ENCODE assay signal across 23 cellular contexts in genomic region chr20:62054451-62054953, GRCh38. TPM values are rescaled to one million over a fixed set of nuclear protein-coding genes. Genes with fewer than 3 reads are reported as not detected.
A peak's percentile ranks its signal among the peaks of the same experiment; 100 is the strongest.
DNase-seq lines count a peak whose midpoint lies in the region; ATAC-seq, FAIRE-seq and TF ChIP-seq lines count a peak whose summit lies in the region.
"Had no signal": no experiment of that assay in that cellular context is flagged by ENCODE, and none has a peak within 500 bp of the region (broad histone marks: within the 10 kb centered on the region; RNA-seq: fewer than 3 reads in every experiment).

No MANE protein-coding gene starts in this region.

- no peak overlapping the region for H3K4me3 Mint-ChIP-seq in endodermal cell
- H3K4me3 Mint-ChIP-seq in glutamatergic neuron (ENCODE audit: unreplicated experiment): no peak overlapping the region
- H3K4me3 Mint-ChIP-seq: CD14-positive monocyte, GM23338, HFFc6 had no signal

- H3K9me3 ChIP-seq in HepG2 (ENCODE audit: low read length) (no peaks in the 10 kb centered on the region), right lobe of liver (no peaks in the 10 kb centered on the region), endodermal cell (ENCODE audit: control insufficient read depth, low read length) (no peaks in the 10 kb centered on the region), trophoblast cell (ENCODE audit: insufficient read depth, low read depth, low read length) (peaks cover 2% of the 10 kb centered on the region)

- H3K4me1 Mint-ChIP-seq in endodermal cell (peaks cover 11% of the 10 kb centered on the region), glutamatergic neuron (ENCODE audit: low read depth, unreplicated experiment) (peaks cover 17% of the 10 kb centered on the region)

- H3K79me2 ChIP-seq in HepG2 (ENCODE audit: insufficient read depth, low read length): peaks cover 86% of the 10 kb centered on the region
- peaks cover 41% of the 10 kb centered on the region for H3K79me2 ChIP-seq in trophoblast cell (ENCODE audit: control insufficient read depth, insufficient read depth, low read length, poor library complexity)

- peak overlapping the region; percentile 77 for H3K27ac Mint-ChIP-seq in endodermal cell
- H3K27ac Mint-ChIP-seq in glutamatergic neuron (ENCODE audit: unreplicated experiment): no peak overlapping the region
- H3K27ac Mint-ChIP-seq: GM23338, HFFc6 had no signal

- no peak for TF ChIP-seq CTCF in HepG2 (CRISPR knock-in tag; IDR thresholded peaks at IDR 0.05)
- TF ChIP-seq CTCF in right lobe of liver (IDR thresholded peaks at IDR 0.05): no peak
- TF ChIP-seq CTCF in endodermal cell (conservative IDR thresholded peaks at IDR 0.05): no peak
- no peak for TF ChIP-seq CTCF in glutamatergic neuron (IDR thresholded peaks at IDR 0.05; ENCODE audit: partially characterized antibody, unreplicated experiment)

- CTCF ChIA-PET in HepG2 (lab: Yijun Ruan, JAX; ENCODE audit: low intra/inter-chr PET ratio, low total read pairs): no interaction called here

- no peak overlapping the region for H3K14ac ChIP-seq in trophoblast cell (ENCODE audit: low read length)

- no peak overlapping the region for H2AFZ ChIP-seq in HepG2 (ENCODE audit: low read length)
- H2AFZ ChIP-seq in trophoblast cell (ENCODE audit: insufficient read depth, low read length, poor library complexity): no peak overlapping the region
- H2AFZ ChIP-seq: GM23338 had no signal

- peaks cover 30 to 41% of the 10 kb centered on the region in 2 experiments for H3K36me3 ChIP-seq in HepG2 (replicated peaks in 1 of 2; ENCODE audit: control insufficient read depth in 1 of 2, insufficient read depth in 2 of 2, low read length in 2 of 2)
- no peaks in the 10 kb centered on the region for H3K36me3 ChIP-seq in right lobe of liver
- H3K36me3 ChIP-seq in endodermal cell (ENCODE audit: control insufficient read depth, insufficient read depth, low read length): peaks cover 8% of the 10 kb centered on the region
- peaks cover 34 to 35% of the 10 kb centered on the region in 2 experiments for H3K36me3 ChIP-seq in trophoblast cell (ENCODE audit: control insufficient read depth in 1 of 2, insufficient read depth in 2 of 2, low read length in 2 of 2)

- no peak overlapping the region for H4K12ac ChIP-seq in trophoblast cell (ENCODE audit: low read depth, low read length)

- POLR2A ChIA-PET in HepG2 (lab: Yijun Ruan, JAX): no interaction called here

- no peak for FAIRE-seq in HepG2 (lab: Jason Lieb, UNC)

- H3K9me3 Mint-ChIP-seq in endodermal cell (peaks cover 4% of the 10 kb centered on the region), glutamatergic neuron (ENCODE audit: unreplicated experiment) (peaks cover 9% of the 10 kb centered on the region)
- H3K9me3 Mint-ChIP-seq: HFFc6 had no signal

- TF ChIP-seq EP300 in HepG2 (IDR thresholded peaks at IDR 0.05; ENCODE audit: low read depth in 2 of 2, low read length in 2 of 2): no peak
- TF ChIP-seq EP300 in HepG2 (CRISPR knock-in tag; IDR thresholded peaks at IDR 0.05; ENCODE audit: borderline replicate concordance): no peak

- BruUV-seq in HepG2 (replicated peaks; lab: Mats Ljungman, UMichigan): no TSS peak

- no peak overlapping the region for H3K4me3 ChIP-seq in HepG2 (replicated peaks in 1 of 3; ENCODE audit: insufficient read depth in 1 of 3, low read depth in 2 of 3, low read length in 3 of 3)
- no peak overlapping the region for H3K4me3 ChIP-seq in right lobe of liver
- H3K4me3 ChIP-seq in endodermal cell (ENCODE audit: low read length): no peak overlapping the region
- no peak overlapping the region for H3K4me3 ChIP-seq in trophoblast cell (ENCODE audit: low read depth, low read length)
- H3K4me3 ChIP-seq: GM23338 had no signal

- H2BK120ac ChIP-seq in trophoblast cell (ENCODE audit: insufficient read depth, low read length, poor library complexity): no peak overlapping the region

- H3K4ac ChIP-seq in trophoblast cell (ENCODE audit: low read depth, low read length): peak overlapping the region; percentile 82

- H3K9ac ChIP-seq in HepG2 (ENCODE audit: insufficient read depth, low read depth, low read length) (no peak overlapping the region), endodermal cell (ENCODE audit: extremely low read depth, low read length, poor library complexity, severe bottlenecking) (no peak overlapping the region), trophoblast cell (ENCODE audit: low read length) (no peak overlapping the region)
- H3K9ac ChIP-seq: KMS-11 had no signal

- H3K27ac ChIP-seq in HepG2 (ENCODE audit: extremely low read length, insufficient read depth, low read length): no peak overlapping the region
- H3K27ac ChIP-seq in right lobe of liver: no peak overlapping the region
- no peak overlapping the region for H3K27ac ChIP-seq in endodermal cell (ENCODE audit: low read depth, low read length)
- no peak overlapping the region for H3K27ac ChIP-seq in trophoblast cell (ENCODE audit: low read depth, low read length)
- H3K27ac ChIP-seq: KMS-11 had no signal

- H3K18ac ChIP-seq in trophoblast cell (ENCODE audit: low read length): no peak overlapping the region

- no peak overlapping the region for H4K91ac ChIP-seq in trophoblast cell (ENCODE audit: low read depth, low read length)

- DNase-seq in HepG2 (ENCODE audit: low spot score) (no peak), right lobe of liver (no peak), endodermal cell (no peak), trophoblast cell (no peak), glutamatergic neuron (no peak), inferior parietal cortex (ENCODE audit: extremely low spot score) (no peak)
- no peak for DNase-seq in activated effector memory CD4-positive, alpha-beta T cell treated with anti-CD3 and anti-CD28 coated beads, Interleukin-2, amount 50 U/mL, for 16 hours
- DNase-seq in activated effector memory CD4-positive, alpha-beta T cell treated with Interleukin-2 at 50 U/mL for 16 hours: no peak
- DNase-seq: 8988T; COR-L47; DMS153; GDM1; HFFc6; MV-4-11; NCI-H187; NCI-H2107; NCI-H510A; NCI-H748 treated with DMSO at 0.1 percent for 48 hours; NK-92 treated with Interleukin-12 subunit alpha and Interleukin-12 subunit beta, amount 100 ng/mL, for 24 hours; SHP77 had no signal

- H2AK5ac ChIP-seq in trophoblast cell (ENCODE audit: low read length): no peak overlapping the region

- H3K4me2 ChIP-seq in HepG2 (ENCODE audit: low read depth, low read length) (no peak overlapping the region), trophoblast cell (ENCODE audit: low read length) (no peak overlapping the region)
- H3K4me2 ChIP-seq: GM23338, KMS-11 had no signal

- 97% methylated on average over 12 of the region's 12 CpGs for WGBS in HepG2 (ENCODE audit: low lambda C conversion rate)
- WGBS in right lobe of liver (ENCODE audit: insufficient coverage, low coverage, low lambda C conversion rate, missing lambda C conversion rate): 67% methylated on average over 3 of the region's 12 CpGs
- WGBS in endodermal cell (ENCODE audit: insufficient coverage in 1 of 2, insufficient read length in 1 of 2), 2 experiments: 94 to 98% methylated on average over 8 to 12 of the region's 12 CpGs
- no CpG with 5 or more reads among the region's 12 CpGs for WGBS in trophoblast cell (ENCODE audit: extremely low coverage, insufficient coverage, insufficient read length)

- H2BK12ac ChIP-seq in trophoblast cell (ENCODE audit: low read length): no peak overlapping the region

- intact Hi-C loops in HepG2 (cut with micrococcal nuclease; ENCODE audit: unreplicated experiment) (no loop called here), right lobe of liver (cut with DNase I) (no loop called here)

- TF ChIP-seq POLR2A in HepG2 (IDR thresholded peaks at IDR 0.05; ENCODE audit: insufficient read depth in 1 of 2, low read depth in 2 of 2, low read length in 2 of 2) (no peak), right lobe of liver (IDR thresholded peaks at IDR 0.05) (no peak)

- H3K36me3 Mint-ChIP-seq in endodermal cell (ENCODE audit: low read depth) (peaks cover 30% of the 10 kb centered on the region), glutamatergic neuron (ENCODE audit: unreplicated experiment) (no peaks in the 10 kb centered on the region)

- H3K4me1 ChIP-seq in HepG2 (ENCODE audit: insufficient read depth, low read length) (no peaks in the 10 kb centered on the region), right lobe of liver (no peaks in the 10 kb centered on the region), endodermal cell (ENCODE audit: control insufficient read depth, insufficient read depth, low read length) (no peaks in the 10 kb centered on the region), trophoblast cell (ENCODE audit: control insufficient read depth in 1 of 2, insufficient read depth in 2 of 2, low read length in 2 of 2) (peaks cover 0 to 3% of the 10 kb centered on the region in 2 experiments)

- peaks cover 32% of the 10 kb centered on the region; the same call in 1 of the 2 replicates for H4K20me1 ChIP-seq in HepG2 (ENCODE audit: insufficient read depth, low read length)

- no peak for TF ChIP-seq RAD21 in HepG2 (CRISPR knock-in tag; IDR thresholded peaks at IDR 0.05)

- in situ Hi-C loops in HepG2 (cut with HindIII; ENCODE audit: extremely low pct_ligation_motif_present, low pct_unique_long_range_greater_than_20kb): no loop called here

- H3K27me3 ChIP-seq in HepG2 (ENCODE audit: control insufficient read depth in 1 of 2, insufficient read depth in 2 of 2, low read length in 2 of 2) (no peaks in the 10 kb centered on the region), right lobe of liver (no peaks in the 10 kb centered on the region), endodermal cell (ENCODE audit: control insufficient read depth, insufficient read depth, low read length, poor library complexity, severe bottlenecking) (no peaks in the 10 kb centered on the region), trophoblast cell (ENCODE audit: insufficient read depth, low read length) (no peaks in the 10 kb centered on the region)

- H4K8ac ChIP-seq in trophoblast cell (ENCODE audit: low read depth, low read length): no peak overlapping the region

- H3K79me1 ChIP-seq in trophoblast cell (ENCODE audit: low read length): no peaks in the 10 kb centered on the region

- H2BK5ac ChIP-seq in trophoblast cell (ENCODE audit: low read depth, low read length, poor library complexity): no peak overlapping the region

- no peak overlapping the region for H3K23ac ChIP-seq in trophoblast cell (ENCODE audit: low read length)

- ATAC-seq in HepG2 (no peak), right lobe of liver (no peak)
- ATAC-seq: GM23338 had no signal

- H3K27me3 Mint-ChIP-seq in endodermal cell (ENCODE audit: insufficient read depth) (no peaks in the 10 kb centered on the region), glutamatergic neuron (ENCODE audit: unreplicated experiment) (peaks cover 12% of the 10 kb centered on the region)

RNA-seq across cellular contexts. Expression of gene TAF4, which starts 11.2 kb away (rescaled TPM):
- 12.0 and 12.2 TPM in 2 replicates for total RNA-seq in HepG2 (2016; rRNA removed; fragmentation: Illumina TruSeq; extraction: Trizol)
- 13.2 and 13.9 TPM in 2 replicates for total RNA-seq in HepG2 (2016; cell fraction: cytosol; rRNA removed; fragmentation: Illumina TruSeq; extraction: Trizol; ENCODE audit: low read depth)
- total RNA-seq in HepG2 (2016; cell fraction: insoluble cytoplasmic fraction; rRNA removed; fragmentation: Illumina TruSeq; extraction: Trizol): 10.5 and 10.7 TPM in 2 replicates
- 14.0 and 18.0 TPM in 2 replicates for total RNA-seq in HepG2 (2016; cell fraction: membrane; rRNA removed; fragmentation: Illumina TruSeq; extraction: Trizol)
- 14.1 and 16.1 TPM in 2 replicates for total RNA-seq in HepG2 (2016; cell fraction: nucleus; rRNA removed; fragmentation: Illumina TruSeq; extraction: Trizol)
- polyA plus RNA-seq in HepG2 (2011; rRNA removed): 5.9 and 6.6 TPM in 2 replicates
- 5.5 and 6.6 TPM in 2 replicates for polyA plus RNA-seq in HepG2 (2011; cell fraction: cytosol; rRNA removed)
- 27.0 and 32.1 TPM in 2 replicates for polyA plus RNA-seq in HepG2 (2011; cell fraction: nucleus; rRNA removed)
- 18.4 and 21.6 TPM in 2 replicates for polyA plus RNA-seq in HepG2 (2012)
- polyA plus RNA-seq in HepG2 (2016; cell fraction: cytosol; fragmentation: Illumina TruSeq; extraction: Trizol; ENCODE audit: low read depth): 2.0 and 2.2 TPM in 2 replicates
- polyA plus RNA-seq in HepG2 (2016; cell fraction: insoluble cytoplasmic fraction; fragmentation: Illumina TruSeq; extraction: Trizol; ENCODE audit: low read depth): 19.2 and 31.8 TPM in 2 replicates
- 8.0 and 10.2 TPM in 2 replicates for polyA plus RNA-seq in HepG2 (2016; cell fraction: membrane; fragmentation: Illumina TruSeq; extraction: Trizol; ENCODE audit: low read depth)
- 44.2 and 48.9 TPM in 2 replicates for polyA plus RNA-seq in HepG2 (2016; cell fraction: nucleus; fragmentation: Illumina TruSeq; extraction: Trizol; ENCODE audit: insufficient read depth, low read depth)
- polyA minus RNA-seq in HepG2 (2011; rRNA and poly(A)+ RNA removed; ENCODE audit: low replicate concordance): 9.9 and 36.8 TPM in 2 replicates
- 21.1 and 21.8 TPM in 2 replicates for polyA minus RNA-seq in HepG2 (2011; cell fraction: cytosol; rRNA and poly(A)+ RNA removed)
- 21.1 and 25.4 TPM in 2 replicates for polyA minus RNA-seq in HepG2 (2011; cell fraction: nucleus; rRNA and poly(A)+ RNA removed)
- 10 to 100 TPM in 4 of 6 experiments, 1 to 10 TPM in 2; 9.0 to 13.0 (median 11.3) TPM for total RNA-seq in right lobe of liver
- 10 to 100 TPM; 25.5 to 39.9 TPM for total RNA-seq in endodermal cell
- 23.0 TPM for polyA plus RNA-seq in endodermal cell (2013, experiment 1 of 2)
- 24.8 TPM for polyA plus RNA-seq in endodermal cell (2013, experiment 2 of 2)
- 49.8 TPM in 2 replicates for polyA plus RNA-seq in trophoblast cell (2013)
- total RNA-seq in glutamatergic neuron (ENCODE audit: unreplicated experiment): 20.0 TPM
